Comparison of ENCODE assay signal across 1 cellular context in the genomic region with DNA sequence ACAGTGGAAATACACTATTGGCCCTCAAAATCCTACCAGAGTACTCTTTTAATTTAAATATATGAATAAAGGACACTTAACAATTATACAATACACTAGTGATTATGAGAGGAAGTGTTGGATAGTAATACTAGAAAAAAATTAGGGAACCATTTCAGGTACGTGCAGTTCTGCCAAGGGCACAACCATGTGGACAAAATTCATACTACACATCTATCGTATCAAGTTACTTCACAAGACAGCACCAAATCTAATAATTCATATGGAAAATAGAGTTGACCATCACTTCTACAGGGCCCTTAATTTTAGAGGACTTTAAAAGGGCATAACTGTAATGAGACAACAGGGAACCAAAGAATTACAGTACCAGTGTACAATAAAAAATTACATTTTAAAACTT.
TF ChIP-seq lines count a peak whose summit lies in the region.

No MANE protein-coding gene starts in this region.

TF ChIP-seq in SK-N-SH, 30 proteins besides CTCF, POLR2A, EP300 and RAD21:
- TF ChIP-seq ZBTB33 (IDR thresholded peaks at IDR 0.05; ENCODE audit: borderline replicate concordance, low read depth): no peak
- TF ChIP-seq PBX3 (IDR thresholded peaks at IDR 0.05): no peak
- no peak for TF ChIP-seq MXI1 (IDR thresholded peaks at IDR 0.05; ENCODE audit: low read depth, low read length)
